21 cellular contexts compared by ENCODE assay signal in genomic region chr16:55497558-55497957, GRCh38. TPM values are rescaled to one million over a fixed set of nuclear protein-coding genes. Genes with fewer than 3 reads are reported as not detected.
"Had no signal": no experiment of that assay in that cellular context is flagged by ENCODE, and none has a peak within 500 bp of the region (broad histone marks: within the 10 kb centered on the region; RNA-seq: fewer than 3 reads in every experiment).

No MANE protein-coding gene starts in this region.

- FAIRE-seq: colon, small intestine had no signal

- H3K9me3 ChIP-seq: body of pancreas, left lung, mucosa of descending colon, psoas muscle, stomach had no signal

- H3K27me3 ChIP-seq: body of pancreas, dorsolateral prefrontal cortex, left lung, stomach had no signal

- DNase-seq: activated CD8-positive, alpha-beta T cell treated with anti-CD3 and anti-CD28 coated beads for 36 hours; activated naive CD4-positive, alpha-beta T cell treated with Interleukin-2 at 50 U/mL for 16 hours; activated naive CD8-positive, alpha-beta T cell treated with anti-CD3 and anti-CD28 coated beads, Interleukin-2, amount 10 ng/mL, durations not matched to agents 7 days and 5 days; activated T-cell treated with anti-CD3 and anti-CD28 coated beads, Interleukin-2, amount 50 U/mL, for 1 hour; amygdala; body of pancreas; caudate nucleus; dorsolateral prefrontal cortex; left lung; mucosa of descending colon; naive B cell; psoas muscle; right cardiac atrium; small intestine; stimulated activated CD4-positive, alpha-beta T cell treated with anti-CD3 and anti-CD28 coated beads, Interleukin-4, amount 100 ng/mL, for 24 hours; stomach; T-helper 1 cell; T-helper 9 cell had no signal

- H3K27ac ChIP-seq: psoas muscle, stomach had no signal

- H3K4me3 ChIP-seq: body of pancreas, dorsolateral prefrontal cortex, left lung, mucosa of descending colon, psoas muscle, stomach had no signal

- H3K36me3 ChIP-seq: left lung had no signal

RNA-seq across cellular contexts. Expression of gene MMP2, which starts 18.6 kb away (rescaled TPM):
- total RNA-seq: activated CD4-positive, alpha-beta T cell treated with anti-CD3 and anti-CD28 coated beads, Interleukin-2, amount 10 ng/mL, durations not matched to agents 24 days and 14 days; activated CD8-positive, alpha-beta T cell treated with anti-CD3 and anti-CD28 coated beads for 36 hours; activated T-helper 17 cell treated with anti-CD3 and anti-CD28 coated beads, Interleukin-2, amount 50 U/mL, for 72 hours had no signal
